30 cellular contexts compared by ENCODE assay signal in genomic region chr20:16544949-16545348, GRCh38.
"Had no signal": no experiment of that assay in that cellular context is flagged by ENCODE, and none has a peak within 500 bp of the region (broad histone marks: within the 10 kb centered on the region; RNA-seq: fewer than 3 reads in every experiment).

No MANE protein-coding gene starts in this region.

- H3K4me2 ChIP-seq: hepatocyte had no signal

- H3K36me3 ChIP-seq: adrenal gland, esophagus muscularis mucosa, gastrocnemius medialis, heart right ventricle had no signal

- H3K4me1 Mint-ChIP-seq: activated CD8-positive, alpha-beta memory T cell treated with anti-CD3 and anti-CD28 coated beads, Interleukin-2, amount 10 ng/mL, durations not matched to agents 7 days and 5 days; activated naive CD8-positive, alpha-beta T cell treated with anti-CD3 and anti-CD28 coated beads, Interleukin-2, amount 50 U/mL, for 24 hours had no signal

- H3K27me3 Mint-ChIP-seq: activated CD8-positive, alpha-beta memory T cell treated with anti-CD3 and anti-CD28 coated beads, Interleukin-2, amount 10 ng/mL, durations not matched to agents 7 days and 5 days; activated naive CD4-positive, alpha-beta T cell treated with anti-CD3 and anti-CD28 coated beads, Interleukin-2, amount 50 U/mL, for 24 hours; activated naive CD8-positive, alpha-beta T cell treated with anti-CD3 and anti-CD28 coated beads for 36 hours; activated naive CD8-positive, alpha-beta T cell treated with anti-CD3 and anti-CD28 coated beads, Interleukin-2, amount 50 U/mL, for 24 hours; effector memory CD8-positive, alpha-beta T cell had no signal

- H3K9me3 Mint-ChIP-seq: activated naive CD4-positive, alpha-beta T cell treated with anti-CD3 and anti-CD28 coated beads, Interleukin-2, amount 50 U/mL, for 24 hours; activated naive CD8-positive, alpha-beta T cell treated with anti-CD3 and anti-CD28 coated beads for 36 hours; activated naive CD8-positive, alpha-beta T cell treated with anti-CD3 and anti-CD28 coated beads, Interleukin-2, amount 50 U/mL, for 24 hours; activated T-helper 1 cell treated with anti-CD3 and anti-CD28 coated beads, Interleukin-12 subunit alpha, Interleukin-12 subunit beta, Interleukin-2, Interleukin-4 antibody, amounts not matched to agents 30 ng/mL and 10 ng/mL and 1 ng/mL, durations not matched to agents 14 hours and 24 hours and 36 hours; effector memory CD8-positive, alpha-beta T cell had no signal

- H3K27me3 ChIP-seq: adrenal gland, body of pancreas, esophagus muscularis mucosa, foreskin keratinocyte, gastrocnemius medialis, heart right ventricle, hepatocyte had no signal

- H3K9me3 ChIP-seq: adrenal gland, body of pancreas, esophagus muscularis mucosa, gastrocnemius medialis, heart right ventricle had no signal

- H3K4me3 ChIP-seq: adrenal gland, body of pancreas, esophagus muscularis mucosa, gastrocnemius medialis, heart right ventricle, hepatocyte had no signal

- DNase-seq: activated CD4-positive, alpha-beta T cell treated with anti-CD3 and anti-CD28 coated beads for 4 hours; activated CD4-positive, CD25-positive, alpha-beta regulatory T cell; activated CD4-positive, CD25-positive, alpha-beta regulatory T cell treated with anti-CD3 and anti-CD28 coated beads, Interleukin-2, amount 50 U/mL, for 72 hours; activated CD8-positive, alpha-beta memory T cell treated with anti-CD3 and anti-CD28 coated beads, Interleukin-2, amount 10 ng/mL, durations not matched to agents 7 days and 5 days; activated CD8-positive, alpha-beta memory T cell treated with anti-CD3 and anti-CD28 coated beads, Interleukin-2, amount 50 U/mL, for 4 hours; activated CD8-positive, alpha-beta T cell treated with anti-CD3 and anti-CD28 coated beads, Interleukin-2, amount 10 ng/mL, durations not matched to agents 7 days and 5 days; activated gamma-delta T cell; activated naive CD4-positive, alpha-beta T cell; activated naive CD8-positive, alpha-beta T cell treated with anti-CD3 and anti-CD28 coated beads for 36 hours; activated naive CD8-positive, alpha-beta T cell treated with anti-CD3 and anti-CD28 coated beads, Interleukin-2, amount 50 U/mL, for 24 hours; activated T-cell treated with anti-CD3 and anti-CD28 coated beads, Interleukin-2, amount 50 U/mL, for 1 hour; activated T-cell treated with anti-CD3 and anti-CD28 coated beads, Interleukin-2, amount 50 U/mL, for 48 hours; adrenal gland; amygdala; aorta; body of pancreas; caudate nucleus; cortex of kidney; dermis blood vessel endothelial cell; effector CD4-positive, alpha-beta T cell; effector memory CD8-positive, alpha-beta T cell; erythroblast; foreskin keratinocyte; gastrocnemius medialis; heart right ventricle; T-helper 2 cell had no signal

- H3K27ac Mint-ChIP-seq: activated CD8-positive, alpha-beta memory T cell treated with anti-CD3 and anti-CD28 coated beads, Interleukin-2, amount 10 ng/mL, durations not matched to agents 7 days and 5 days; activated CD8-positive, alpha-beta T cell treated with anti-CD3 and anti-CD28 coated beads, Interleukin-2, amount 10 ng/mL, durations not matched to agents 7 days and 5 days; activated naive CD4-positive, alpha-beta T cell treated with anti-CD3 and anti-CD28 coated beads, Interleukin-2, amount 50 U/mL, for 24 hours; activated naive CD8-positive, alpha-beta T cell treated with anti-CD3 and anti-CD28 coated beads for 36 hours; activated naive CD8-positive, alpha-beta T cell treated with anti-CD3 and anti-CD28 coated beads, Interleukin-2, amount 50 U/mL, for 24 hours; activated T-helper 1 cell treated with anti-CD3 and anti-CD28 coated beads, Interleukin-12 subunit alpha, Interleukin-12 subunit beta, Interleukin-2, Interleukin-4 antibody, amounts not matched to agents 30 ng/mL and 10 ng/mL and 1 ng/mL, durations not matched to agents 14 hours and 24 hours and 36 hours; effector memory CD8-positive, alpha-beta T cell had no signal

- ATAC-seq: activated CD8-positive, alpha-beta memory T cell treated with anti-CD3 and anti-CD28 coated beads, Interleukin-2, amount 10 ng/mL, durations not matched to agents 7 days and 5 days; activated CD8-positive, alpha-beta T cell treated with anti-CD3 and anti-CD28 coated beads, Interleukin-2, amount 10 ng/mL, durations not matched to agents 7 days and 5 days; activated naive CD8-positive, alpha-beta T cell treated with anti-CD3 and anti-CD28 coated beads, Interleukin-2, amount 50 U/mL, for 24 hours; body of pancreas; effector memory CD8-positive, alpha-beta T cell; foreskin keratinocyte; heart right ventricle had no signal

- H3K27ac ChIP-seq: adrenal gland, body of pancreas, esophagus muscularis mucosa, foreskin keratinocyte, gastrocnemius medialis, heart right ventricle, hepatocyte had no signal

- H3K36me3 Mint-ChIP-seq: activated CD8-positive, alpha-beta memory T cell treated with anti-CD3 and anti-CD28 coated beads, Interleukin-2, amount 10 ng/mL, durations not matched to agents 7 days and 5 days; activated naive CD8-positive, alpha-beta T cell treated with anti-CD3 and anti-CD28 coated beads for 36 hours had no signal

- H3K4me1 ChIP-seq: body of pancreas, foreskin keratinocyte had no signal

- H3K4me3 Mint-ChIP-seq: activated CD8-positive, alpha-beta memory T cell treated with anti-CD3 and anti-CD28 coated beads, Interleukin-2, amount 10 ng/mL, durations not matched to agents 7 days and 5 days; activated CD8-positive, alpha-beta T cell treated with anti-CD3 and anti-CD28 coated beads, Interleukin-2, amount 10 ng/mL, durations not matched to agents 7 days and 5 days; activated naive CD4-positive, alpha-beta T cell treated with anti-CD3 and anti-CD28 coated beads, Interleukin-2, amount 50 U/mL, for 24 hours; activated naive CD8-positive, alpha-beta T cell treated with anti-CD3 and anti-CD28 coated beads for 36 hours; activated naive CD8-positive, alpha-beta T cell treated with anti-CD3 and anti-CD28 coated beads, Interleukin-2, amount 50 U/mL, for 24 hours; activated T-helper 1 cell treated with anti-CD3 and anti-CD28 coated beads, Interleukin-12 subunit alpha, Interleukin-12 subunit beta, Interleukin-2, Interleukin-4 antibody, amounts not matched to agents 30 ng/mL and 10 ng/mL and 1 ng/mL, durations not matched to agents 14 hours and 24 hours and 36 hours; effector memory CD8-positive, alpha-beta T cell had no signal
